19 cellular contexts compared by ENCODE assay signal in the genomic region with DNA sequence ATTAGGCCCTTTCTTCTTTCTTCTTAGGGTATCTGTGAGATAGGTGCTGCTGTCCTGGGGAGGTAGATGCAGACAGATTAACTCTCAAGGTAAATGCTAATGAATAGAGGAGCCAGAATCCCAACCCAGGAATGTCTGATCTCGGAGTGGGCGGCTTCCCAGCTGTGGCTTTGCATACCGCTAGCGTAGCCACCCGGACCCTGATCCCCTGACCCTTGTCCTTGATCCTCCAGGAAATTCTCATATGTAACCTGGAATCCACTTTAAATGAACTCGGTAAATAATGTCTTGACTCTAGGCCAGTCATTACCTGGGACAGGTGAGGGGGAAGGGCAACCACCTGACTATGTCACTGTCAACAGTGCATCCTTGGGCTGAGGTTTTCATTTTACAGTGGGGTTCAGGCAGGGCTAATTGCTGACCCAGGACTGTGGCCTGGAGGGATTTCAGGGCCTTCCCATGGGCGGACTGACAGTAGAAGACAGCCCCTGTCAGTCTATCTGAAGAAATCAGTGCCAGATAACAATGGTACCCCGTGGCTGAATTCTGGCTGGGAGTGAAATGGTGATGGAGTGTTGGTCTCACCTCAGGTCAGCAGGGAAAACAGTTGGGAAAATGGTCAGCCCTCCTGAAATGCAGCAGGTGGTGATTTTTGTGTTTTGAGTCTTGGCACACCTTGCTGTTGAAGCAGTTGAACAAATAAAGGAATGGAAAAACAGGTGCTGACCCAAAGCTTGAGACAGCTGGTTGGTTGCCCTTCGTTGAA. TPM values are rescaled to one million over a fixed set of nuclear protein-coding genes. Genes with fewer than 3 reads are reported as not detected.
DNase-seq lines count a peak whose midpoint lies in the region; ATAC-seq and TF ChIP-seq lines count a peak whose summit lies in the region.
"Had no signal": no experiment of that assay in that cellular context is flagged by ENCODE, and none has a peak within 500 bp of the region (broad histone marks: within the 10 kb centered on the region; RNA-seq: fewer than 3 reads in every experiment).

No MANE protein-coding gene starts in this region.

- peak in 1 of 3 donors; percentile 39 for TF ChIP-seq POLR2A in body of pancreas (IDR thresholded peaks at IDR 0.05)

- H3K27ac ChIP-seq in body of pancreas (peak overlapping the region; percentile 77 to 93 (median 86)), thoracic aorta (peak overlapping the region; percentile 48 to 65), colonic mucosa (no peak overlapping the region)
- H3K27ac ChIP-seq: GM23248, prostate gland had no signal

- H3K27me3 ChIP-seq in body of pancreas (no peaks in the 10 kb centered on the region), thoracic aorta (replicated peaks; ENCODE audit: insufficient read depth) (no peaks in the 10 kb centered on the region), colonic mucosa (no peaks in the 10 kb centered on the region)
- H3K27me3 ChIP-seq: BE2C had no signal

- H3K9me3 ChIP-seq in body of pancreas (no peaks in the 10 kb centered on the region), thoracic aorta (no peaks in the 10 kb centered on the region), colonic mucosa (no peaks in the 10 kb centered on the region)
- H3K9me3 ChIP-seq: BE2C, prostate gland had no signal

- peak; percentile 64 for ATAC-seq in body of pancreas
- no peak for ATAC-seq in thoracic aorta (ENCODE audit: insufficient number of reproducible peaks, low FRiP score, low read depth)
- ATAC-seq in GM19324 (IDR thresholded peaks at IDR 0.05; ENCODE audit: low FRiP score, unreplicated experiment), result no peak
- ATAC-seq: esophagus mucosa had no signal

- no peak overlapping the region for H3K4me3 Mint-ChIP-seq in mesothelial cell of epicardium
- H3K4me3 Mint-ChIP-seq: activated B cell treated with CpG ODN at 0.5 μM for 24 hours had no signal

- H3K4me1 Mint-ChIP-seq in mesothelial cell of epicardium, result peaks cover 75% of the 10 kb centered on the region

- peak overlapping the region; percentile 97 for H3K27ac Mint-ChIP-seq in mesothelial cell of epicardium
- H3K27ac Mint-ChIP-seq: activated B cell treated with CpG ODN at 0.5 μM for 24 hours had no signal

- H3K27me3 Mint-ChIP-seq in mesothelial cell of epicardium (ENCODE audit: low read depth), result no peaks in the 10 kb centered on the region
- H3K27me3 Mint-ChIP-seq: activated B cell treated with CpG ODN at 0.5 μM for 24 hours had no signal

- TF ChIP-seq CTCF in body of pancreas (IDR thresholded peaks at IDR 0.05) (no peak), mesothelial cell of epicardium (IDR thresholded peaks at IDR 0.05; ENCODE audit: unreplicated experiment) (no peak), thoracic aorta (IDR thresholded peaks at IDR 0.05) (no peak), colonic mucosa (IDR thresholded peaks at IDR 0.05) (no peak)

- no peaks in the 10 kb centered on the region for H3K9me3 Mint-ChIP-seq in mesothelial cell of epicardium
- H3K9me3 Mint-ChIP-seq: activated B cell treated with CpG ODN at 0.5 μM for 24 hours had no signal

- intact Hi-C loops in body of pancreas (cut with DNase I) (no loop called here), colonic mucosa (cut with DNase I) (no loop called here)

- peaks cover 75% of the 10 kb centered on the region for H3K4me1 ChIP-seq in body of pancreas
- peaks cover 14 to 56% of the 10 kb centered on the region in 2 donors for H3K4me1 ChIP-seq in thoracic aorta (ENCODE audit: control insufficient read depth in 1 of 2, low read depth in 2 of 2)
- H3K4me1 ChIP-seq in colonic mucosa, result no peaks in the 10 kb centered on the region
- H3K4me1 ChIP-seq: BE2C, prostate gland had no signal

- H3K36me3 ChIP-seq in body of pancreas (replicated peaks in 1 of 2; ENCODE audit: insufficient read depth in 1 of 2, low read depth in 2 of 2), result peaks cover 5 to 13% of the 10 kb centered on the region in 2 donors
- peaks cover 22% of the 10 kb centered on the region for H3K36me3 ChIP-seq in thoracic aorta
- no peaks in the 10 kb centered on the region for H3K36me3 ChIP-seq in colonic mucosa
- H3K36me3 ChIP-seq: BE2C, prostate gland had no signal

- WGBS in body of pancreas, 2 donors, result 24 to 31% methylated on average over 8 to 9 of the region's 9 CpGs

- peaks cover 41% of the 10 kb centered on the region for H3K36me3 Mint-ChIP-seq in mesothelial cell of epicardium

- DNase-seq in NCI-H2029 (lab: John Stamatoyannopoulos, UW) (peak; percentile 65), body of pancreas (peak; percentile 65 to 85 (median 74)), mesothelial cell of epicardium (ENCODE audit: low spot score in 2 of 2, unreplicated experiment in 2 of 2) (no peak), thoracic aorta (ENCODE audit: low spot score) (no peak), colonic mucosa (no peak), Kasumi-1 (lab: John Stamatoyannopoulos, UW) (no peak)
- DNase-seq: activated B cell treated with CpG ODN at 0.5 μM for 24 hours; activated effector memory CD4-positive, alpha-beta T cell treated with anti-CD3 and anti-CD28 coated beads, Interleukin-2, amount 50 U/mL, for 16 hours; aorta; BE2C; dermis blood vessel endothelial cell; DMS 273 treated with DMSO at 0.1 percent for 48 hours; GM23248; left cardiac atrium; NCI-H187 had no signal

- H3K4me3 ChIP-seq in body of pancreas (no peak overlapping the region), thoracic aorta (no peak overlapping the region), colonic mucosa (no peak overlapping the region)
- H3K4me3 ChIP-seq: GM23248, prostate gland had no signal

- H3K9ac ChIP-seq in colonic mucosa (ENCODE audit: low read depth in 2 of 2, low read length in 2 of 2), result no peak overlapping the region
- H3K9ac ChIP-seq: GM23248 had no signal

RNA-seq across cellular contexts. Expression of gene ACKR3, which starts 9.5 kb away (rescaled TPM):
- 10 to 100 TPM; 10.4 to 18.1 TPM for total RNA-seq in body of pancreas
- total RNA-seq in mesothelial cell of epicardium, result 70.6 to 78.7 TPM (median 77.6 TPM) in 3 replicates
- total RNA-seq in thoracic aorta, result 10 to 100 TPM; 68.8 to 68.9 TPM
- 10 to 100 TPM in 1 of 2 donors, 1 to 10 TPM in 1; 3.5 to 10.1 TPM for total RNA-seq in colonic mucosa
- total RNA-seq: HT-29 had no signal

Comparison
In these comparisons a context has a peak if more than half of its experiments do, and no peak if none do; other contexts are left out.
1. DNase-seq: peak in NCI-H2029 (single experiment) and body of pancreas (4 of 4); none in mesothelial cell of epicardium (0 of 2), thoracic aorta (single experiment), colonic mucosa (single experiment) and Kasumi-1 (0 of 2).